1 cellular context compared by ENCODE assay signal in the genomic region with DNA sequence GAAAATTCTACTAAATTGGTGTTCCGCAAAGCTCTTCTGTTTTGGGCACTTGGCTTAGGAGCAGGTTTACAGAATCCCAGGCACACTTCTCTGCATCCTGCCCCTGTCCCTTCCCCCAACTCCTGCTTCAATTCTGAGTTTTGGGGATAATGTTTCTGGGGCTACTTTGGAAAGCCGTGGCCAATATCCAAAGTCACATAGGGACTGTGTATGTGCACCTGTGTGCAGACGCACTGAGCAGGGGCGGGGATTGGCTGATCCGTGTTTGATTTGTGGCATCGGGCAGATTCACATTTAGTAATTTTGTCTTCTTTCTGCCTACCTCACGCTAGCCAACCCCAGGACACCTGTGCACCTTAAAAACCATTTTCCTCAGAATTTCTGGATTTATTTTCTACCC.
TF ChIP-seq lines count a peak whose summit lies in the region.

No MANE protein-coding gene starts in this region.

TF ChIP-seq in H1, 55 proteins besides CTCF, POLR2A, EP300 and RAD21:
- TF ChIP-seq, protein P1, sequence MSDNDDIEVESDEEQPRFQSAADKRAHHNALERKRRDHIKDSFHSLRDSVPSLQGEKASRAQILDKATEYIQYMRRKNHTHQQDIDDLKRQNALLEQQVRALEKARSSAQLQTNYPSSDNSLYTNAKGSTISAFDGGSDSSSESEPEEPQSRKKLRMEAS (IDR thresholded peaks at IDR 0.05), result no peak
- TF ChIP-seq, protein P2, sequence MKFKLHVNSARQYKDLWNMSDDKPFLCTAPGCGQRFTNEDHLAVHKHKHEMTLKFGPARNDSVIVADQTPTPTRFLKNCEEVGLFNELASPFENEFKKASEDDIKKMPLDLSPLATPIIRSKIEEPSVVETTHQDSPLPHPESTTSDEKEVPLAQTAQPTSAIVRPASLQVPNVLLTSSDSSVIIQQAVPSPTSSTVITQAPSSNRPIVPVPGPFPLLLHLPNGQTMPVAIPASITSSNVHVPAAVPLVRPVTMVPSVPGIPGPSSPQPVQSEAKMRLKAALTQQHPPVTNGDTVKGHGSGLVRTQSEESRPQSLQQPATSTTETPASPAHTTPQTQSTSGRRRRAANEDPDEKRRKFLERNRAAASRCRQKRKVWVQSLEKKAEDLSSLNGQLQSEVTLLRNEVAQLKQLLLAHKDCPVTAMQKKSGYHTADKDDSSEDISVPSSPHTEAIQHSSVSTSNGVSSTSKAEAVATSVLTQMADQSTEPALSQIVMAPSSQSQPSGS (IDR thresholded peaks at IDR 0.05; ENCODE audit: low read length), result no peak
- TF ChIP-seq MAFK (IDR thresholded peaks at IDR 0.05; ENCODE audit: low read depth, low read length) (no peak), CHD2 (IDR thresholded peaks at IDR 0.05; ENCODE audit: low read length) (no peak), POLR2AphosphoS5 (IDR thresholded peaks at IDR 0.05; ENCODE audit: low read depth, low read length) (peak; percentile 74), JUN (IDR thresholded peaks at IDR 0.05; ENCODE audit: low read depth, low read length) (no peak), KDM4A (IDR thresholded peaks at IDR 0.05; ENCODE audit: low read depth, low read length, severe bottlenecking) (no peak)
